9 cellular contexts compared by ENCODE assay signal in genomic region chr13:114099191-114099590, GRCh38. TPM values are rescaled to one million over a fixed set of nuclear protein-coding genes. Genes with fewer than 3 reads are reported as not detected.
DNase-seq lines count a peak whose midpoint lies in the region; ATAC-seq, FAIRE-seq and TF ChIP-seq lines count a peak whose summit lies in the region.
"Had no signal": no experiment of that assay in that cellular context is flagged by ENCODE, and none has a peak within 500 bp of the region (broad histone marks: within the 10 kb centered on the region; RNA-seq: fewer than 3 reads in every experiment).

No MANE protein-coding gene starts in this region.

- intact Hi-C loops in prostate gland (cut with DNase I), result no loop called here

- DNase-seq in activated naive CD4-positive, alpha-beta T cell treated with Interleukin-2 at 50 U/mL for 16 hours, result no peak
- DNase-seq in frontal cortex (ENCODE audit: low spot score in 2 of 2) (peak; percentile 72 to 87), prostate gland (ENCODE audit: low spot score) (peak; percentile 52), cerebellum (ENCODE audit: low spot score) (no peak)
- DNase-seq in activated naive CD4-positive, alpha-beta T cell (lab: John Stamatoyannopoulos, UW), result no peak

- H3K9me3 ChIP-seq in prostate gland, result no peaks in the 10 kb centered on the region

- WGBS in prostate gland, result 20% methylated on average over 15 of the region's 15 CpGs

- H3K36me3 ChIP-seq in prostate gland, result no peaks in the 10 kb centered on the region

- peak overlapping the region; percentile 51 for H3K27ac Mint-ChIP-seq in activated naive CD4-positive, alpha-beta T cell treated with anti-CD3 and anti-CD28 coated beads, Interleukin-2, amount 50 U/mL, for 24 hours

- no peaks in the 10 kb centered on the region for H3K27me3 Mint-ChIP-seq in activated naive CD4-positive, alpha-beta T cell treated with anti-CD3 and anti-CD28 coated beads, Interleukin-2, amount 50 U/mL, for 24 hours

- TF ChIP-seq CTCF in prostate gland (IDR thresholded peaks at IDR 0.05), result no peak

- H3K4me3 Mint-ChIP-seq in activated naive CD4-positive, alpha-beta T cell treated with anti-CD3 and anti-CD28 coated beads, Interleukin-2, amount 50 U/mL, for 24 hours, result no peak overlapping the region

- H3K9me3 Mint-ChIP-seq in activated naive CD4-positive, alpha-beta T cell treated with anti-CD3 and anti-CD28 coated beads, Interleukin-2, amount 50 U/mL, for 24 hours, result no peaks in the 10 kb centered on the region

- H3K27me3 ChIP-seq in prostate gland (replicated peaks; ENCODE audit: insufficient read depth), result no peaks in the 10 kb centered on the region

- no peak overlapping the region for H3K4me3 ChIP-seq in prostate gland
- H3K4me3 ChIP-seq: skin epidermis had no signal

- peaks cover 68% of the 10 kb centered on the region for H3K4me1 Mint-ChIP-seq in activated naive CD4-positive, alpha-beta T cell treated with anti-CD3 and anti-CD28 coated beads, Interleukin-2, amount 50 U/mL, for 24 hours

- peaks cover 6% of the 10 kb centered on the region for H3K36me3 Mint-ChIP-seq in activated naive CD4-positive, alpha-beta T cell treated with anti-CD3 and anti-CD28 coated beads, Interleukin-2, amount 50 U/mL, for 24 hours

- H3K4me1 ChIP-seq in prostate gland (replicated peaks), result no peaks in the 10 kb centered on the region

- no peak for FAIRE-seq in frontal cortex (lab: Jason Lieb, UNC)

- TF ChIP-seq POLR2A in prostate gland (IDR thresholded peaks at IDR 0.05), result no peak

- peak; percentile 84 for ATAC-seq in SK-N-SH treated with all-trans-retinoic acid at 6 μM for 48 hours
- no peak for ATAC-seq in GM18870 (IDR thresholded peaks at IDR 0.05; ENCODE audit: unreplicated experiment)

- H3K27ac ChIP-seq in prostate gland, result peak overlapping the region; percentile 34 to 41

TF ChIP-seq in SK-N-SH treated with all-trans-retinoic acid at 6 μM for 48 hours, 23 proteins besides CTCF, POLR2A, EP300 and RAD21:
- TF ChIP-seq TOX (CRISPR knock-in tag; IDR thresholded peaks at IDR 0.05; ENCODE audit: borderline replicate concordance) (no peak), RARB (CRISPR knock-in tag; IDR thresholded peaks at IDR 0.05) (no peak), POU6F1 (CRISPR knock-in tag; IDR thresholded peaks at IDR 0.05; ENCODE audit: borderline replicate concordance, low read depth) (no peak), ZFP30 (CRISPR knock-in tag; IDR thresholded peaks at IDR 0.05) (no peak), TSHZ2 (CRISPR knock-in tag; IDR thresholded peaks at IDR 0.05) (no peak), OSR1 (CRISPR knock-in tag; IDR thresholded peaks at IDR 0.05) (no peak), ESRRG (CRISPR knock-in tag; IDR thresholded peaks at IDR 0.05) (no peak), PATZ1 (CRISPR knock-in tag; IDR thresholded peaks at IDR 0.05; ENCODE audit: borderline replicate concordance) (no peak), GLIS3 (CRISPR knock-in tag; IDR thresholded peaks at IDR 0.05) (no peak), BACH2 (CRISPR knock-in tag; IDR thresholded peaks at IDR 0.05; ENCODE audit: borderline replicate concordance) (no peak), ZNF8 (CRISPR knock-in tag; IDR thresholded peaks at IDR 0.05) (no peak), ZC3H10 (CRISPR knock-in tag; IDR thresholded peaks at IDR 0.05) (no peak), TCF4 (CRISPR knock-in tag; IDR thresholded peaks at IDR 0.05; ENCODE audit: borderline replicate concordance) (no peak), ISL1 (CRISPR knock-in tag; IDR thresholded peaks at IDR 0.05) (no peak), SNAI2 (CRISPR knock-in tag; IDR thresholded peaks at IDR 0.05) (no peak), PPARA (CRISPR knock-in tag; IDR thresholded peaks at IDR 0.05; ENCODE audit: borderline replicate concordance) (no peak), ZFP3 (CRISPR knock-in tag; IDR thresholded peaks at IDR 0.05) (no peak), ZNF565 (CRISPR knock-in tag; conservative IDR thresholded peaks at IDR 0.05; ENCODE audit: low read depth) (no peak), ARNTL (CRISPR knock-in tag; IDR thresholded peaks at IDR 0.05; ENCODE audit: borderline replicate concordance, low read depth) (no peak), CSDC2 (CRISPR knock-in tag; IDR thresholded peaks at IDR 0.05) (no peak)

RNA-seq across cellular contexts. Expression of gene RASA3, which starts 33.2 kb away (rescaled TPM):
- total RNA-seq in frontal cortex (12.6 TPM), prostate gland (10 to 100 TPM in 1 of 2 donors, 1 to 10 TPM in 1; 8.6 to 12.5 TPM), cerebellum (19.1 TPM)

Comparison
In these comparisons a context has a peak if more than half of its experiments do, and no peak if none do; other contexts are left out.
1. DNase-seq: peak in frontal cortex (2 of 2) and prostate gland (single experiment); none in activated naive CD4-positive, alpha-beta T cell treated with Interleukin-2 at 50 U/mL for 16 hours (single experiment), cerebellum (single experiment) and activated naive CD4-positive, alpha-beta T cell (0 of 4).